In genomic region chr7:50387351-50387750, GRCh38 we compare ENCODE assay signal across 19 cellular contexts.
A peak's percentile ranks its signal among the peaks of the same experiment; 100 is the strongest.
DNase-seq lines count a peak whose midpoint lies in the region; ATAC-seq and TF ChIP-seq lines count a peak whose summit lies in the region.
"Had no signal": no experiment of that assay in that cellular context is flagged by ENCODE, and none has a peak within 500 bp of the region (broad histone marks: within the 10 kb centered on the region; RNA-seq: fewer than 3 reads in every experiment).

No MANE protein-coding gene starts in this region.

- no peaks in the 10 kb centered on the region for H3K9me3 ChIP-seq in CD8-positive, alpha-beta T cell (ENCODE audit: low read length)
- no peaks in the 10 kb centered on the region for H3K9me3 ChIP-seq in naive thymus-derived CD4-positive, alpha-beta T cell (ENCODE audit: control insufficient read depth in 2 of 3, low read length in 3 of 3)
- no peaks in the 10 kb centered on the region for H3K9me3 ChIP-seq in aorta (ENCODE audit: control insufficient read depth, low read length)

- peaks cover 88% of the 10 kb centered on the region for H3K36me3 Mint-ChIP-seq in activated naive CD4-positive, alpha-beta T cell treated with anti-CD3 and anti-CD28 coated beads, Interleukin-2, amount 10 ng/mL, durations not matched to agents 7 days and 5 days
- peaks cover 96% of the 10 kb centered on the region for H3K36me3 Mint-ChIP-seq in CD8-positive, alpha-beta T cell
- H3K36me3 Mint-ChIP-seq in activated CD8-positive, alpha-beta T cell treated with anti-CD3 and anti-CD28 coated beads for 36 hours (ENCODE audit: low read depth), result peaks cover 86% of the 10 kb centered on the region
- H3K36me3 Mint-ChIP-seq in naive thymus-derived CD4-positive, alpha-beta T cell, result peaks cover 22 to 83% (median 60%) of the 10 kb centered on the region in 5 donors

- peaks cover 49% of the 10 kb centered on the region for H3K4me1 ChIP-seq in CD8-positive, alpha-beta T cell (ENCODE audit: insufficient read depth, low read length)
- H3K4me1 ChIP-seq in naive thymus-derived CD4-positive, alpha-beta T cell (ENCODE audit: control insufficient read depth in 2 of 2, insufficient read depth in 2 of 2, low read length in 2 of 2), result peaks cover 40 to 61% of the 10 kb centered on the region in 2 donors
- no peaks in the 10 kb centered on the region for H3K4me1 ChIP-seq in aorta (ENCODE audit: control insufficient read depth in 1 of 2, insufficient read depth in 2 of 2, low read length in 2 of 2)

- peaks cover 75% of the 10 kb centered on the region for H3K4me1 Mint-ChIP-seq in activated naive CD4-positive, alpha-beta T cell treated with anti-CD3 and anti-CD28 coated beads, Interleukin-2, amount 10 ng/mL, durations not matched to agents 7 days and 5 days
- peaks cover 78% of the 10 kb centered on the region for H3K4me1 Mint-ChIP-seq in CD8-positive, alpha-beta T cell (ENCODE audit: low read depth)
- peaks cover 74% of the 10 kb centered on the region for H3K4me1 Mint-ChIP-seq in activated CD8-positive, alpha-beta T cell treated with anti-CD3 and anti-CD28 coated beads for 36 hours (ENCODE audit: low read depth)
- H3K4me1 Mint-ChIP-seq in naive thymus-derived CD4-positive, alpha-beta T cell, result peaks cover 45 to 96% (median 91%) of the 10 kb centered on the region in 7 donors

- ATAC-seq in CD8-positive, alpha-beta T cell, result no peak
- no peak for ATAC-seq in activated CD8-positive, alpha-beta T cell treated with anti-CD3 and anti-CD28 coated beads for 36 hours
- ATAC-seq in naive thymus-derived CD4-positive, alpha-beta T cell, result no peak
- ATAC-seq in GM21717 (IDR thresholded peaks at IDR 0.05; ENCODE audit: unreplicated experiment), result no peak
- no peak for ATAC-seq in aorta (ENCODE audit: low FRiP score)
- ATAC-seq: HCT116 had no signal

- H3K4me3 Mint-ChIP-seq in activated naive CD4-positive, alpha-beta T cell treated with anti-CD3 and anti-CD28 coated beads, Interleukin-2, amount 10 ng/mL, durations not matched to agents 7 days and 5 days, result no peak overlapping the region
- no peak overlapping the region for H3K4me3 Mint-ChIP-seq in CD8-positive, alpha-beta T cell
- no peak overlapping the region for H3K4me3 Mint-ChIP-seq in activated CD8-positive, alpha-beta T cell treated with anti-CD3 and anti-CD28 coated beads for 36 hours
- H3K4me3 Mint-ChIP-seq in naive thymus-derived CD4-positive, alpha-beta T cell, result peak overlapping the region in 1 of 10 donors; percentile 38

- no peaks in the 10 kb centered on the region for H3K9me3 Mint-ChIP-seq in activated naive CD4-positive, alpha-beta T cell treated with anti-CD3 and anti-CD28 coated beads, Interleukin-2, amount 10 ng/mL, durations not matched to agents 7 days and 5 days
- no peaks in the 10 kb centered on the region for H3K9me3 Mint-ChIP-seq in CD8-positive, alpha-beta T cell
- no peaks in the 10 kb centered on the region for H3K9me3 Mint-ChIP-seq in activated CD8-positive, alpha-beta T cell treated with anti-CD3 and anti-CD28 coated beads for 36 hours
- peaks cover 0 to 6% (median 0%) of the 10 kb centered on the region in 11 donors for H3K9me3 Mint-ChIP-seq in naive thymus-derived CD4-positive, alpha-beta T cell

- peaks cover 78% of the 10 kb centered on the region for H3K36me3 ChIP-seq in CD8-positive, alpha-beta T cell (ENCODE audit: insufficient read depth, low read length)
- H3K36me3 ChIP-seq in naive thymus-derived CD4-positive, alpha-beta T cell (ENCODE audit: control insufficient read depth in 2 of 3, insufficient read depth in 3 of 3, low read length in 3 of 3), result peaks cover 41 to 89% (median 77%) of the 10 kb centered on the region in 3 experiments
- H3K36me3 ChIP-seq in aorta (ENCODE audit: control insufficient read depth in 1 of 2, insufficient read depth in 2 of 2, low read length in 1 of 2), result no peaks in the 10 kb centered on the region

- no peaks in the 10 kb centered on the region for H3K27me3 ChIP-seq in CD8-positive, alpha-beta T cell (ENCODE audit: insufficient read depth, low read length)
- no peaks in the 10 kb centered on the region for H3K27me3 ChIP-seq in naive thymus-derived CD4-positive, alpha-beta T cell (ENCODE audit: control insufficient read depth in 2 of 2, insufficient read depth in 2 of 2, low read length in 2 of 2)
- no peaks in the 10 kb centered on the region for H3K27me3 ChIP-seq in aorta (ENCODE audit: control insufficient read depth in 1 of 2, insufficient read depth in 2 of 2, low read length in 1 of 2)

- no peak for TF ChIP-seq CTCF in CD8-positive, alpha-beta T cell (IDR thresholded peaks at IDR 0.05)
- no peak for TF ChIP-seq CTCF in activated CD8-positive, alpha-beta T cell treated with anti-CD3 and anti-CD28 coated beads for 36 hours (IDR thresholded peaks at IDR 0.05)

- WGBS in aorta, 2 donors, result 67 to 74% methylated on average over 10 to 11 of the region's 11 CpGs

- no peaks in the 10 kb centered on the region for H3K27me3 Mint-ChIP-seq in activated naive CD4-positive, alpha-beta T cell treated with anti-CD3 and anti-CD28 coated beads, Interleukin-2, amount 10 ng/mL, durations not matched to agents 7 days and 5 days
- H3K27me3 Mint-ChIP-seq in CD8-positive, alpha-beta T cell (ENCODE audit: low read depth), result no peaks in the 10 kb centered on the region
- H3K27me3 Mint-ChIP-seq in activated CD8-positive, alpha-beta T cell treated with anti-CD3 and anti-CD28 coated beads for 36 hours, result no peaks in the 10 kb centered on the region
- H3K27me3 Mint-ChIP-seq in naive thymus-derived CD4-positive, alpha-beta T cell, result no peaks in the 10 kb centered on the region
- H3K27me3 Mint-ChIP-seq: CD4-positive, alpha-beta memory T cell had no signal

- no peak overlapping the region for H3K4me3 ChIP-seq in CD8-positive, alpha-beta T cell (ENCODE audit: low read depth, low read length)
- H3K4me3 ChIP-seq in naive thymus-derived CD4-positive, alpha-beta T cell (ENCODE audit: low read length), result no peak overlapping the region
- no peak overlapping the region for H3K4me3 ChIP-seq in aorta (ENCODE audit: low read length in 2 of 2)
- H3K4me3 ChIP-seq: PC-9 had no signal

- POLR2A ChIA-PET in CD8-positive, alpha-beta T cell (lab: Charles Lee), result interaction anchor here (0.9 kb wide), 1 partner anchor 223 kb away, joined by 3 read pairs; no protein-coding TSS in a partner anchor
- POLR2A ChIA-PET in activated CD8-positive, alpha-beta T cell treated with anti-CD3 and anti-CD28 coated beads for 36 hours (lab: Charles Lee), result no interaction called here
- POLR2A ChIA-PET in naive thymus-derived CD4-positive, alpha-beta T cell (lab: Charles Lee), result interaction anchor here (0.9 to 2.6 kb wide), 3 partner anchors 10 to 49 kb away, joined by 3 to 15 read pairs (median 4); no protein-coding TSS in a partner anchor

- CTCF ChIA-PET in activated naive CD4-positive, alpha-beta T cell treated with anti-CD3 and anti-CD28 coated beads, Interleukin-2, amount 10 ng/mL, durations not matched to agents 7 days and 5 days (lab: Charles Lee), result no interaction called here
- CTCF ChIA-PET in CD8-positive, alpha-beta T cell (lab: Charles Lee), result interaction anchor here (1.3 to 1.4 kb wide), 2 partner anchors 18 to 244 kb away, joined by 3 to 4 read pairs; no protein-coding TSS in a partner anchor
- CTCF ChIA-PET in activated CD8-positive, alpha-beta T cell treated with anti-CD3 and anti-CD28 coated beads for 36 hours (lab: Charles Lee), result no interaction called here
- CTCF ChIA-PET in naive thymus-derived CD4-positive, alpha-beta T cell (lab: Charles Lee), result no interaction called here

- DNase-seq in activated naive CD4-positive, alpha-beta T cell treated with anti-CD3 and anti-CD28 coated beads, Interleukin-2, amount 10 ng/mL, durations not matched to agents 7 days and 5 days, result no peak
- DNase-seq in activated naive CD4-positive, alpha-beta T cell treated with Interleukin-2 at 50 U/mL for 16 hours, result no peak
- no peak for DNase-seq in CD8-positive, alpha-beta T cell
- DNase-seq in activated CD8-positive, alpha-beta T cell treated with anti-CD3 and anti-CD28 coated beads for 36 hours, result no peak
- no peak for DNase-seq in naive thymus-derived CD4-positive, alpha-beta T cell
- DNase-seq in aorta (no peak), globus pallidus (ENCODE audit: low spot score) (no peak)
- DNase-seq: Calu3; CD4-positive, alpha-beta memory T cell; GF-D8; IMR-90; NCI-H1436; NCI-H1930; NCI-H345; NCI-H524 treated with DMSO at 0.1 percent for 48 hours; PC-9 had no signal

- intact Hi-C loops in CD8-positive, alpha-beta T cell (cut with DNase I, micrococcal nuclease), result no loop called here
- intact Hi-C loops in activated CD8-positive, alpha-beta T cell treated with anti-CD3 and anti-CD28 coated beads for 36 hours (cut with micrococcal nuclease), result no loop called here
- intact Hi-C loops in naive thymus-derived CD4-positive, alpha-beta T cell (cut with micrococcal nuclease), result no loop called here
- intact Hi-C loops in aorta (cut with DNase I), result no loop called here

- no peak overlapping the region for H3K27ac ChIP-seq in CD8-positive, alpha-beta T cell (ENCODE audit: low read depth, low read length)
- peak overlapping the region; percentile 60 for H3K27ac ChIP-seq in naive thymus-derived CD4-positive, alpha-beta T cell (ENCODE audit: low read depth, low read length)
- H3K27ac ChIP-seq in aorta (ENCODE audit: low read depth in 1 of 2, low read length in 2 of 2), result no peak overlapping the region
- H3K27ac ChIP-seq: PC-9, RWPE1 had no signal

- H3K27ac Mint-ChIP-seq in activated naive CD4-positive, alpha-beta T cell treated with anti-CD3 and anti-CD28 coated beads, Interleukin-2, amount 10 ng/mL, durations not matched to agents 7 days and 5 days, result peak overlapping the region; percentile 69
- peak overlapping the region; percentile 18 for H3K27ac Mint-ChIP-seq in CD8-positive, alpha-beta T cell
- H3K27ac Mint-ChIP-seq in activated CD8-positive, alpha-beta T cell treated with anti-CD3 and anti-CD28 coated beads for 36 hours, result peak overlapping the region; percentile 74
- peak overlapping the region in 5 of 9 donors; percentile 73 to 98 (median 97) for H3K27ac Mint-ChIP-seq in naive thymus-derived CD4-positive, alpha-beta T cell

Comparison
In these comparisons a context has a peak if more than half of its experiments do, and no peak if none do; other contexts are left out.
1. H3K27ac Mint-ChIP-seq: peak in every context shown above with its lines; median percentile 97 in naive thymus-derived CD4-positive, alpha-beta T cell; 74 in activated CD8-positive, alpha-beta T cell treated with anti-CD3 and anti-CD28 coated beads for 36 hours; 69 in activated naive CD4-positive, alpha-beta T cell treated with anti-CD3 and anti-CD28 coated beads, Interleukin-2, amount 10 ng/mL, durations not matched to agents 7 days and 5 days; 18 in CD8-positive, alpha-beta T cell.